9 cellular contexts compared by ENCODE assay signal in genomic region chr6:125086716-125087115, GRCh38.
"Had no signal": no experiment of that assay in that cellular context is flagged by ENCODE, and none has a peak within 500 bp of the region (broad histone marks: within the 10 kb centered on the region; RNA-seq: fewer than 3 reads in every experiment).

No MANE protein-coding gene starts in this region.

- H3K36me3 Mint-ChIP-seq: IgD-negative memory B cell had no signal

- H3K4me1 Mint-ChIP-seq: IgD-negative memory B cell had no signal

- FAIRE-seq: H1, H54, HTR-8/SVneo had no signal

- DNase-seq: HFFc6, KG1 had no signal

- H3K4me3 Mint-ChIP-seq: GM23338, HFFc6, IgD-negative memory B cell had no signal

- H3K36me3 ChIP-seq: HAP-1 had no signal

- H3K27ac Mint-ChIP-seq: GM23338, HFFc6, IgD-negative memory B cell had no signal

- H3K27me3 Mint-ChIP-seq: IgD-negative memory B cell had no signal

- H3K9me3 Mint-ChIP-seq: GM23338, HFFc6, IgD-negative memory B cell had no signal

- H3K4me1 ChIP-seq: HAP-1 had no signal

- H2AFZ ChIP-seq: GM23338 had no signal

- H3K4me2 ChIP-seq: GM23338 had no signal

- H3K9me3 ChIP-seq: HAP-1 had no signal

- H3K4me3 ChIP-seq: GM23338, HAP-1 had no signal

- ATAC-seq: GM23338, HCT116 had no signal
